In the genomic region with DNA sequence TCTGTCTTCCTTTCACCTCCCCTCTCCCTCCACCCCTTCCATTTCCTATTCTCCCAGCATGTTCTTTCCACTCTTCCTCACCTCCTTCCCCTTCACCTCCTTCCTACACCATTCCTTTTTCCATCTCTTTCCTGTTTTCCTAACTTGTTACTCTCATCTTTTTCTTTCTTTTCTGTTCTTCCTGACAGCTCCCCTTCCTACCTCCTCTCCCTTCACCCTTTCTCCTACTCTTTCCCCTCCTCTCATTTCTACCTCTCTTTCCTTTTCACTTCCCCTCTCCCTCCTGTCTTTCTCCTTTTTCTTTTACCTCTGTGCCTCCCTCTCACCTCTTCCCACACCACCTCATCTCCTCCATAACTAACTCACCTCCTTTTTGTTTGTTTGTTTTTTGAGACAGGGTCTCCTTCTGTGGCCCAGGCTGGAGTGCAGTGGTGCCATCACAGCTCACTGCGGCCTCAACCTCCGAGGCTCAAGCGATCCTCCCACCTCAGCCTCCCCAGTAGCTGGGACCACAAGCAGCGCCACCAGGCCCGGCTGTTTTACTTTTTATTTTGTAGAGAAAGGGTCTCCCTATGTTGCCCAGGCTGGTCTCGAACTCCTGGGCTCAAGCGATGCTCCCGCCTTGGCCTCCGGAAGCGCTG, we compare ENCODE assay signal across 8 cellular contexts. TPM values are rescaled to one million over a fixed set of nuclear protein-coding genes. Genes with fewer than 3 reads are reported as not detected.
A peak's percentile ranks its signal among the peaks of the same experiment; 100 is the strongest.
DNase-seq lines count a peak whose midpoint lies in the region; ATAC-seq, FAIRE-seq and TF ChIP-seq lines count a peak whose summit lies in the region.

No MANE protein-coding gene starts in this region.

- H3K4me3 Mint-ChIP-seq in activated T-cell treated with anti-CD3 and anti-CD28 coated beads, Interleukin-2, amount 50 U/mL, for 4 hours = peak overlapping the region; percentile 98
- H3K4me3 Mint-ChIP-seq in memory B cell (peak overlapping the region; percentile 92), type B pancreatic cell (peak overlapping the region; percentile 98)

- POLR2A ChIA-PET in K562 (lab: Yijun Ruan, JAX) = interaction anchor here (0.7 to 2.0 kb wide), 5 partner anchors 8 to 41 kb away, joined by 3 to 7 read pairs (median 3); no protein-coding TSS in a partner anchor

- no peaks in the 10 kb centered on the region for H3K9me3 ChIP-seq in K562 (replicated peaks; ENCODE audit: control insufficient read depth, insufficient read depth, low read depth, low read length)

- no peaks in the 10 kb centered on the region; a peak in 1 of 5 replicates for H3K27me3 ChIP-seq in K562 (ENCODE audit: control insufficient read depth in 2 of 2, insufficient read depth in 2 of 2, low read length in 2 of 2)

- H3K4me3 ChIP-seq in K562 = peak overlapping the region; percentile 76

- peaks cover 25 to 34% of the 10 kb centered on the region in 2 experiments; a peak in 4 of 5 replicates for H3K4me1 ChIP-seq in K562 (replicated peaks in 1 of 2; ENCODE audit: control insufficient read depth in 2 of 2, insufficient read depth in 2 of 2, low read length in 2 of 2)

- H3K27ac ChIP-seq in K562 (ENCODE audit: extremely low read depth, low read depth, low read length) = peak overlapping the region; percentile 89; the same call in 2 of the 3 replicates

- H3K79me2 ChIP-seq in K562 (ENCODE audit: control insufficient read depth, insufficient read depth, low read length) = peaks cover 38% of the 10 kb centered on the region

- in situ Hi-C loops in K562 (cut with MboI) = no loop called here

- ATAC-seq in activated T-cell treated with anti-CD3 and anti-CD28 coated beads, Interleukin-2, amount 50 U/mL, for 4 hours = no peak
- ATAC-seq in K562 = no peak
- no peak for ATAC-seq in memory B cell (ENCODE audit: low read depth)

- peaks cover 41% of the 10 kb centered on the region for H3K4me1 Mint-ChIP-seq in activated T-cell treated with anti-CD3 and anti-CD28 coated beads, Interleukin-2, amount 50 U/mL, for 4 hours (ENCODE audit: low read depth)
- H3K4me1 Mint-ChIP-seq in memory B cell = peaks cover 38% of the 10 kb centered on the region
- peaks cover 23% of the 10 kb centered on the region for H3K4me1 Mint-ChIP-seq in type B pancreatic cell (ENCODE audit: unreplicated experiment)

- BruUV-seq in K562 (replicated peaks; lab: Mats Ljungman, UMichigan) = TSS peak; percentile 36

- no peak for TF ChIP-seq POLR2A in K562 (conservative IDR thresholded peaks at IDR 0.05)

- TF ChIP-seq EP300 in K562 (IDR thresholded peaks at IDR 0.05; ENCODE audit: low read length) = no peak

- intact Hi-C loops in K562 (cut with micrococcal nuclease) = loop anchor here (5.0 kb wide), 1 partner anchor 267 kb away; a partner anchor contains a TSS

- H3K36me3 Mint-ChIP-seq in activated T-cell treated with anti-CD3 and anti-CD28 coated beads, Interleukin-2, amount 50 U/mL, for 4 hours (ENCODE audit: insufficient read depth) = no peaks in the 10 kb centered on the region
- H3K36me3 Mint-ChIP-seq in memory B cell (peaks cover 2% of the 10 kb centered on the region), type B pancreatic cell (no peaks in the 10 kb centered on the region)

- H3K9ac ChIP-seq in K562 (ENCODE audit: insufficient read depth in 1 of 2, low read depth in 2 of 2, low read length in 2 of 2) = peak overlapping the region; percentile 93 to 98

- CTCF ChIA-PET in K562 (lab: Yijun Ruan, JAX; ENCODE audit: low intra/inter-chr PET ratio) = no interaction called here

- no peak for FAIRE-seq in K562 (lab: Jason Lieb, UNC)

- no peaks in the 10 kb centered on the region for H4K20me1 ChIP-seq in K562 (replicated peaks; ENCODE audit: control insufficient read depth, insufficient read depth, low read length)

- H2AFZ ChIP-seq in K562 (ENCODE audit: low read depth, low read length) = peak overlapping the region; percentile 99

- no peaks in the 10 kb centered on the region for H3K9me1 ChIP-seq in K562 (ENCODE audit: control insufficient read depth, insufficient read depth, low read length)

- DNase-seq in activated T-cell treated with anti-CD3 and anti-CD28 coated beads, Interleukin-2, amount 50 U/mL, for 4 hours = no peak
- DNase-seq in activated T-cell treated with anti-CD3 and anti-CD28 coated beads, Interleukin-2, amount 50 U/mL, for 48 hours = no peak
- no peak for DNase-seq in K562 (ENCODE audit: extremely low read depth in 1 of 4, low spot score in 3 of 4)
- DNase-seq in memory B cell (ENCODE audit: low spot score in 2 of 2) = no peak
- DNase-seq in type B pancreatic cell (ENCODE audit: extremely low spot score, unreplicated experiment) = no peak
- no peak for DNase-seq in NCI-H510A treated with DMSO at 0.1 percent for 48 hours (lab: John Stamatoyannopoulos, UW)
- DNase-seq in NAMALWA (ENCODE audit: low spot score) = no peak
- DNase-seq in NCI-H187 treated with DMSO at 0.1 percent for 48 hours (lab: John Stamatoyannopoulos, UW) = no peak

- H3K27ac Mint-ChIP-seq in memory B cell (peak overlapping the region; percentile 97), type B pancreatic cell (peak overlapping the region; percentile 98)

- no peak for TF ChIP-seq RAD21 in K562 (CRISPR knock-in tag; conservative IDR thresholded peaks at IDR 0.05 in 1 of 2, IDR thresholded peaks at IDR 0.05 in 1 of 2)

- WGBS in K562 (ENCODE audit: insufficient coverage, low coverage, missing lambda C conversion rate) = 22% methylated on average over 6 of the region's 10 CpGs

- no peaks in the 10 kb centered on the region for H3K9me3 Mint-ChIP-seq in activated T-cell treated with anti-CD3 and anti-CD28 coated beads, Interleukin-2, amount 50 U/mL, for 4 hours
- H3K9me3 Mint-ChIP-seq in memory B cell (no peaks in the 10 kb centered on the region), type B pancreatic cell (no peaks in the 10 kb centered on the region)

- peak overlapping the region; percentile 94 for H3K4me2 ChIP-seq in K562 (ENCODE audit: insufficient read depth, low read length)

- no peaks in the 10 kb centered on the region for H3K36me3 ChIP-seq in K562 (ENCODE audit: control insufficient read depth, insufficient read depth, low read length)

- TF ChIP-seq CTCF in K562 (IDR thresholded peaks at IDR 0.05 in 2 of 3, conservative IDR thresholded peaks at IDR 0.05 in 1 of 3; ENCODE audit: insufficient read depth in 2 of 3, low read depth in 1 of 3, low read length in 3 of 3) (no peak), type B pancreatic cell (conservative IDR thresholded peaks at IDR 0.05) (no peak)

- no peaks in the 10 kb centered on the region for H3K27me3 Mint-ChIP-seq in activated T-cell treated with anti-CD3 and anti-CD28 coated beads, Interleukin-2, amount 50 U/mL, for 4 hours (ENCODE audit: low read depth)
- H3K27me3 Mint-ChIP-seq in memory B cell (no peaks in the 10 kb centered on the region), type B pancreatic cell (peaks cover 3% of the 10 kb centered on the region)

TF ChIP-seq in K562, 482 proteins besides CTCF, POLR2A, EP300 and RAD21 (continues in another document):
- TF ChIP-seq ZNF780A (CRISPR knock-in tag; IDR thresholded peaks at IDR 0.05) = no peak
- TF ChIP-seq HDAC1 (IDR thresholded peaks at IDR 0.05) = peak; percentile 34 to 55; a peak in 3 of 4 replicates
- TF ChIP-seq RBFOX2 (IDR thresholded peaks at IDR 0.05; ENCODE audit: low read depth, low read length) = no peak
- TF ChIP-seq GTF2F1 (IDR thresholded peaks at IDR 0.05; ENCODE audit: low read depth, low read length) = no peak
- TF ChIP-seq, protein P1, sequence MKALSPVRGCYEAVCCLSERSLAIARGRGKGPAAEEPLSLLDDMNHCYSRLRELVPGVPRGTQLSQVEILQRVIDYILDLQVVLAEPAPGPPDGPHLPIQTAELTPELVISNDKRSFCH (CRISPR knock-in tag; IDR thresholded peaks at IDR 0.05) = no peak
- TF ChIP-seq, protein P1 (tag; IDR thresholded peaks at IDR 0.05) = no peak
- TF ChIP-seq, protein P2, sequence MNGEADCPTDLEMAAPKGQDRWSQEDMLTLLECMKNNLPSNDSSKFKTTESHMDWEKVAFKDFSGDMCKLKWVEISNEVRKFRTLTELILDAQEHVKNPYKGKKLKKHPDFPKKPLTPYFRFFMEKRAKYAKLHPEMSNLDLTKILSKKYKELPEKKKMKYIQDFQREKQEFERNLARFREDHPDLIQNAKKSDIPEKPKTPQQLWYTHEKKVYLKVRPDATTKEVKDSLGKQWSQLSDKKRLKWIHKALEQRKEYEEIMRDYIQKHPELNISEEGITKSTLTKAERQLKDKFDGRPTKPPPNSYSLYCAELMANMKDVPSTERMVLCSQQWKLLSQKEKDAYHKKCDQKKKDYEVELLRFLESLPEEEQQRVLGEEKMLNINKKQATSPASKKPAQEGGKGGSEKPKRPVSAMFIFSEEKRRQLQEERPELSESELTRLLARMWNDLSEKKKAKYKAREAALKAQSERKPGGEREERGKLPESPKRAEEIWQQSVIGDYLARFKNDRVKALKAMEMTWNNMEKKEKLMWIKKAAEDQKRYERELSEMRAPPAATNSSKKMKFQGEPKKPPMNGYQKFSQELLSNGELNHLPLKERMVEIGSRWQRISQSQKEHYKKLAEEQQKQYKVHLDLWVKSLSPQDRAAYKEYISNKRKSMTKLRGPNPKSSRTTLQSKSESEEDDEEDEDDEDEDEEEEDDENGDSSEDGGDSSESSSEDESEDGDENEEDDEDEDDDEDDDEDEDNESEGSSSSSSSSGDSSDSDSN (IDR thresholded peaks at IDR 0.05; ENCODE audit: borderline replicate concordance in 1 of 2, low read depth in 2 of 2, low read length in 2 of 2) = no peak

RNA-seq across cellular contexts. Expression of a gene that starts 0.9 kb away (rescaled TPM):
- total RNA-seq in activated T-cell treated with anti-CD3 and anti-CD28 coated beads, Interleukin-2, amount 50 U/mL, for 4 hours = 10 to 100 TPM; 27.8 to 31.6 (median 28.3) TPM
- total RNA-seq in K562 (2011; cell fraction: chromatin; rRNA removed; ENCODE audit: low replicate concordance) = 31.2 and 69.0 TPM in 2 replicates
- total RNA-seq in K562 (2011; cell fraction: nucleolus; rRNA removed) = 19.2 and 25.7 TPM in 2 replicates
- 20.0 and 31.2 TPM in 2 replicates for total RNA-seq in K562 (2011; cell fraction: nucleoplasm; rRNA removed)
- total RNA-seq in K562 (2014; rRNA removed) = 13.5 and 17.0 TPM in 2 replicates
- total RNA-seq in K562 (2014; rRNA removed; fragmentation: Illumina TruSeq; extraction: Trizol) = 17.8 and 18.7 TPM in 2 replicates
- total RNA-seq in K562 (2015; rRNA removed; fragmentation: Illumina TruSeq; extraction: Trizol) = 17.6 and 18.1 TPM in 2 replicates
- total RNA-seq in K562 (2021) = 16.8 and 18.8 TPM in 2 replicates
- 10.1 and 13.5 TPM in 2 replicates for polyA plus RNA-seq in K562 (2011; rRNA removed)
- 5.8 and 7.7 TPM in 2 replicates for polyA plus RNA-seq in K562 (2011; cell fraction: cytosol; rRNA removed)
- 19.2 and 21.4 TPM in 2 replicates for polyA plus RNA-seq in K562 (2011; cell fraction: nucleus; rRNA removed)
- 9.0 and 9.8 TPM in 2 replicates for polyA plus RNA-seq in K562 (2012)
- 12.7 and 13.7 TPM in 2 replicates for polyA plus RNA-seq in K562 (2014; fragmentation: Illumina TruSeq; extraction: Trizol)
- 1 to 10 TPM; 4.2 TPM for polyA plus RNA-seq in K562 (2014; fragmentation: Nextera tagmentation; extraction: Ambion mirVana)
- polyA plus RNA-seq in K562 (2014; rRNA removed) = 9.1 and 9.4 TPM in 2 replicates
- 33.9 and 36.1 TPM in 2 replicates for polyA minus RNA-seq in K562 (2011; rRNA and poly(A)+ RNA removed)
- polyA minus RNA-seq in K562 (2011; cell fraction: cytosol; rRNA and poly(A)+ RNA removed) = 12.8 and 16.2 TPM in 2 replicates
- 11.7 and 19.5 TPM in 2 replicates for polyA minus RNA-seq in K562 (2011; cell fraction: nucleus; rRNA and poly(A)+ RNA removed)
- 26.7 and 39.2 TPM in 2 replicates for total RNA-seq in type B pancreatic cell (ENCODE audit: low replicate concordance)
